Comparison of ENCODE assay signal across 22 cellular contexts in genomic region chr1:103362348-103363007, GRCh38.
"Had no signal": no experiment of that assay in that cellular context is flagged by ENCODE, and none has a peak within 500 bp of the region (broad histone marks: within the 10 kb centered on the region; RNA-seq: fewer than 3 reads in every experiment).

No MANE protein-coding gene starts in this region.

- H3K36me3 Mint-ChIP-seq: natural killer cell treated with Interleukin-12 subunit alpha and Interleukin-12 subunit beta and Interleukin-15 and Interleukin-18, amount 100 ng/mL, for 72 hours; WTC11 had no signal

- H3K4me1 Mint-ChIP-seq: activated CD4-positive, alpha-beta memory T cell treated with anti-CD3 and anti-CD28 coated beads, Interleukin-2, amount 10 ng/mL, durations not matched to agents 7 days and 5 days; WTC11 had no signal

- H3K36me3 ChIP-seq: pancreas, uterus had no signal

- ATAC-seq: left ventricle myocardium superior; natural killer cell treated with Interleukin-12 subunit alpha and Interleukin-12 subunit beta and Interleukin-15 and Interleukin-18, amount 100 ng/mL, for 72 hours; pancreas; right cardiac atrium; SK-N-SH treated with all-trans-retinoic acid at 6 μM for 48 hours; WTC11 had no signal

- H3K79me2 ChIP-seq: hepatocyte had no signal

- H3K4me3 ChIP-seq: hepatocyte, pancreas, testis, uterus had no signal

- H3K4me2 ChIP-seq: hepatocyte had no signal

- H3K27ac ChIP-seq: hepatocyte, pancreas, testis, uterus had no signal

- H3K27me3 Mint-ChIP-seq: activated CD4-positive, alpha-beta memory T cell treated with anti-CD3 and anti-CD28 coated beads, Interleukin-2, amount 10 ng/mL, durations not matched to agents 7 days and 5 days; activated T-cell treated with anti-CD3 and anti-CD28 coated beads, Interleukin-2, amount 50 U/mL, for 24 hours; natural killer cell treated with Interleukin-12 subunit alpha and Interleukin-12 subunit beta and Interleukin-15 and Interleukin-18, amount 100 ng/mL, for 72 hours had no signal

- DNase-seq: activated CD4-positive, alpha-beta memory T cell treated with anti-CD3 and anti-CD28 coated beads, Interleukin-2, amount 10 ng/mL, durations not matched to agents 7 days and 5 days; activated effector memory CD4-positive, alpha-beta T cell treated with anti-CD3 and anti-CD28 coated beads, Interleukin-2, amount 50 U/mL, for 16 hours; activated naive CD4-positive, alpha-beta T cell treated with anti-CD3 and anti-CD28 coated beads, Interleukin-2, amount 50 U/mL, for 16 hours; activated T-cell treated with anti-CD3 and anti-CD28 coated beads, Interleukin-2, amount 50 U/mL, for 24 hours; central memory CD4-positive, alpha-beta T cell; effector memory CD4-positive, alpha-beta T cell; foreskin melanocyte; glutamatergic neuron; left ventricle myocardium superior; mammary epithelial cell; midbrain; pancreas; right cardiac atrium; stimulated activated CD4-positive, alpha-beta T cell treated with anti-CD3 and anti-CD28 coated beads, Interleukin-12 subunit alpha, Interleukin-12 subunit beta, amount 100 ng/mL, for 4 hours; testis; trophoblast cell; uterus had no signal

- H3K4me1 ChIP-seq: pancreas, testis, uterus had no signal

- H2AFZ ChIP-seq: hepatocyte had no signal

- H3K27me3 ChIP-seq: hepatocyte, pancreas, testis, uterus had no signal

- H3K4me3 Mint-ChIP-seq: activated CD4-positive, alpha-beta memory T cell treated with anti-CD3 and anti-CD28 coated beads, Interleukin-2, amount 10 ng/mL, durations not matched to agents 7 days and 5 days; activated T-cell treated with anti-CD3 and anti-CD28 coated beads, Interleukin-2, amount 50 U/mL, for 24 hours; natural killer cell treated with Interleukin-12 subunit alpha and Interleukin-12 subunit beta and Interleukin-15 and Interleukin-18, amount 100 ng/mL, for 72 hours; T-helper 2 cell treated with Interferon-gamma antibody and Interleukin-4, amounts not matched to agents 5 μg/mL and 100 μg/mL, for 36 hours; WTC11 had no signal

- H3K9me3 Mint-ChIP-seq: activated CD4-positive, alpha-beta memory T cell treated with anti-CD3 and anti-CD28 coated beads, Interleukin-2, amount 10 ng/mL, durations not matched to agents 7 days and 5 days; T-helper 2 cell treated with Interferon-gamma antibody and Interleukin-4, amounts not matched to agents 5 μg/mL and 100 μg/mL, for 36 hours had no signal

- H3K27ac Mint-ChIP-seq: activated CD4-positive, alpha-beta memory T cell treated with anti-CD3 and anti-CD28 coated beads, Interleukin-2, amount 10 ng/mL, durations not matched to agents 7 days and 5 days; activated T-cell treated with anti-CD3 and anti-CD28 coated beads, Interleukin-2, amount 50 U/mL, for 24 hours; natural killer cell treated with Interleukin-12 subunit alpha and Interleukin-12 subunit beta and Interleukin-15 and Interleukin-18, amount 100 ng/mL, for 72 hours; T-helper 2 cell treated with Interferon-gamma antibody and Interleukin-4, amounts not matched to agents 5 μg/mL and 100 μg/mL, for 36 hours; WTC11 had no signal

- H3K9me3 ChIP-seq: pancreas, testis had no signal
